Comparison of ENCODE assay signal across 1 cellular context in the genomic region with DNA sequence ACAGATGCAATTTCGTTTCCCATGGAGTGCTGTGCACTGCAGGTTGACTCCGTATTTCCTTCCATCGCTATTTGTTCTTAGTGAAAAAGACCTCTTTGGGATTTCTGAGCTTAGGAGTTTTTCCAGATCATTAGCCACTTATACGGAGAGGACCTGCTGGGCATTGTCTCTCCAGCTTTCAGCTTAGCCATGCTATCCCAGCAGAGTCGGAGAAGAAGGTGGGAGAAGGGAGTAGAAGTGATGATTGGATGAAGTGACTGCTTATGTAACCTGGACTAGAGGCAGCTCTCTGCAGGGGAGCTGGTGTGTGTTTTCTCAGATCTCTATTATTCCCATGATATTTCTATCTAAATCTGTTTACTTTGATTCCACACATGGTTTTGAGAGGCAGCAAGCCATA.
TF ChIP-seq lines count a peak whose summit lies in the region.

No MANE protein-coding gene starts in this region.

TF ChIP-seq in H1, 55 proteins besides CTCF, POLR2A, EP300 and RAD21 (continued from another document):
- no peak for TF ChIP-seq MAX (IDR thresholded peaks at IDR 0.05)
